Comparison of ENCODE assay signal across 9 cellular contexts in genomic region chr12:48165089-48166031, GRCh38. TPM values are rescaled to one million over a fixed set of nuclear protein-coding genes. Genes with fewer than 3 reads are reported as not detected.
DNase-seq lines count a peak whose midpoint lies in the region; ATAC-seq, FAIRE-seq and TF ChIP-seq lines count a peak whose summit lies in the region.
"Had no signal": no experiment of that assay in that cellular context is flagged by ENCODE, and none has a peak within 500 bp of the region (broad histone marks: within the 10 kb centered on the region; RNA-seq: fewer than 3 reads in every experiment).

No MANE protein-coding gene starts in this region.

- peak; percentile 96 for TF ChIP-seq CTCF in C4-2B (conservative IDR thresholded peaks at IDR 0.05)
- peak; percentile 90 for TF ChIP-seq CTCF in WI38 (IDR thresholded peaks at IDR 0.05; ENCODE audit: low read depth, low read length)
- peak; percentile 97 for TF ChIP-seq CTCF in endodermal cell (conservative IDR thresholded peaks at IDR 0.05)

- H3K27me3 Mint-ChIP-seq in endodermal cell (ENCODE audit: insufficient read depth) = peaks cover 47% of the 10 kb centered on the region

- 50 to 60% methylated on average over 1 of the region's 2 CpGs for WGBS in endodermal cell (ENCODE audit: insufficient coverage in 1 of 2, insufficient read length in 1 of 2), 2 experiments

- FAIRE-seq in GM18507 (lab: Jason Lieb, UNC) = peak; percentile 87

- H3K4me3 ChIP-seq in WI38 (ENCODE audit: low read depth, low read length) (no peak overlapping the region), endodermal cell (ENCODE audit: low read length) (no peak overlapping the region)

- no peaks in the 10 kb centered on the region for H3K9me3 ChIP-seq in endodermal cell (ENCODE audit: control insufficient read depth, low read length)

- DNase-seq in GM18507 (ENCODE audit: extremely low spot score, insufficient read length, low read depth) = peak; percentile 22
- peak; percentile 45 for DNase-seq in NCI-H2029 (lab: John Stamatoyannopoulos, UW)
- DNase-seq in endodermal cell = peak; percentile 78
- peak; percentile 63 for DNase-seq in myocyte (ENCODE audit: low read depth)

- no peak overlapping the region for H3K9ac ChIP-seq in endodermal cell (ENCODE audit: extremely low read depth, low read length, poor library complexity, severe bottlenecking)

- no peak overlapping the region for H3K27ac Mint-ChIP-seq in endodermal cell
- H3K27ac Mint-ChIP-seq: IgD-negative memory B cell had no signal

- H3K9me3 Mint-ChIP-seq in endodermal cell = no peaks in the 10 kb centered on the region
- H3K9me3 Mint-ChIP-seq: IgD-negative memory B cell had no signal

- no peaks in the 10 kb centered on the region for H3K36me3 ChIP-seq in endodermal cell (ENCODE audit: control insufficient read depth, insufficient read depth, low read length)

- no peak overlapping the region for H3K4me3 Mint-ChIP-seq in endodermal cell
- H3K4me3 Mint-ChIP-seq: IgD-negative memory B cell had no signal

- peaks cover 39% of the 10 kb centered on the region for H3K27me3 ChIP-seq in endodermal cell (ENCODE audit: control insufficient read depth, insufficient read depth, low read length, poor library complexity, severe bottlenecking)

- no peak for ATAC-seq in GM18909 (IDR thresholded peaks at IDR 0.05; ENCODE audit: poor library complexity, unreplicated experiment)
- no peak for ATAC-seq in GM18519 (IDR thresholded peaks at IDR 0.05; ENCODE audit: low FRiP score, unreplicated experiment)

- no peaks in the 10 kb centered on the region for H3K4me1 Mint-ChIP-seq in endodermal cell

- no peaks in the 10 kb centered on the region for H3K4me1 ChIP-seq in endodermal cell (ENCODE audit: control insufficient read depth, insufficient read depth, low read length)

- H3K36me3 Mint-ChIP-seq in endodermal cell (ENCODE audit: low read depth) = no peaks in the 10 kb centered on the region
- H3K36me3 Mint-ChIP-seq: IgD-negative memory B cell had no signal

- H3K27ac ChIP-seq in C4-2B = no peak overlapping the region
- no peak overlapping the region for H3K27ac ChIP-seq in endodermal cell (ENCODE audit: low read depth, low read length)

RNA-seq across cellular contexts. Expression of gene ASB8, which starts 8.0 kb away (rescaled TPM):
- total RNA-seq in endodermal cell (1 to 10 TPM; 7.1 to 9.0 TPM), myocyte (41.5 and 44.8 TPM in 2 replicates)
- 13.2 TPM for polyA plus RNA-seq in endodermal cell (2013, experiment 1 of 2)
- 14.0 TPM for polyA plus RNA-seq in endodermal cell (2013, experiment 2 of 2)
- 37.8 TPM for polyA plus RNA-seq in myocyte (2012)

RNA-seq across cellular contexts. Expression of gene CCDC184, which starts 18.1 kb away (rescaled TPM):
- total RNA-seq in endodermal cell = not detected
- 9.2 TPM for polyA plus RNA-seq in endodermal cell (2013, experiment 1 of 2)
- 9.0 TPM for polyA plus RNA-seq in endodermal cell (2013, experiment 2 of 2)
- 0.08 and 0.31 TPM in 2 replicates for total RNA-seq in myocyte
- not detected for polyA plus RNA-seq in myocyte (2012)

RNA-seq across cellular contexts. Expression of gene OR10AD1, which starts 37.7 kb away (rescaled TPM):
- total RNA-seq in endodermal cell (not detected), myocyte (not detected in 2 replicates)
- not detected for polyA plus RNA-seq in endodermal cell (2013, experiment 1 of 2)
- polyA plus RNA-seq in endodermal cell (2013, experiment 2 of 2) = not detected
- polyA plus RNA-seq in myocyte (2012) = not detected
- polyA plus RNA-seq: IgD-negative memory B cell had no signal

RNA-seq across cellular contexts. Expression of gene PFKM, which starts 46.2 kb away (rescaled TPM):
- 100 to 1,000 TPM in 1 of 2 donors, 10 to 100 TPM in 1; 90.0 to 107 TPM for total RNA-seq in endodermal cell
- polyA plus RNA-seq in endodermal cell (2013, experiment 1 of 2) = 94.0 TPM
- 81.0 TPM for polyA plus RNA-seq in endodermal cell (2013, experiment 2 of 2)
- total RNA-seq in myocyte = 134 and 137 TPM in 2 replicates
- polyA plus RNA-seq in myocyte (2012) = 102 TPM

RNA-seq across cellular contexts. Expression of gene SENP1, which starts 59.5 kb away (rescaled TPM):
- total RNA-seq in endodermal cell (10 to 100 TPM; 30.6 to 39.6 TPM), myocyte (10.9 and 14.0 TPM in 2 replicates)
- 25.5 TPM for polyA plus RNA-seq in endodermal cell (2013, experiment 1 of 2)
- polyA plus RNA-seq in endodermal cell (2013, experiment 2 of 2) = 26.3 TPM
- polyA plus RNA-seq in myocyte (2012) = 4.2 TPM

Comparison
In these comparisons a context has a peak if more than half of its experiments do, and no peak if none do; other contexts are left out.
1. DNase-seq: peak in every context shown above with its lines; median percentile 78 in endodermal cell; 63 in myocyte; 45 in NCI-H2029; 22 in GM18507.